1 cellular context compared by ENCODE assay signal in genomic region chr2:46349115-46349547, GRCh38.
TF ChIP-seq lines count a peak whose summit lies in the region.

No MANE protein-coding gene starts in this region.

TF ChIP-seq in HepG2, 621 proteins besides CTCF, POLR2A, EP300 and RAD21 (continued from another document and continues in another):
- TF ChIP-seq BATF2 (CRISPR knock-in tag; IDR thresholded peaks at IDR 0.05), result no peak
- TF ChIP-seq NFE2L2 (IDR thresholded peaks at IDR 0.05; ENCODE audit: low read length), result no peak
- TF ChIP-seq U2AF2 (IDR thresholded peaks at IDR 0.05; ENCODE audit: low read depth, low read length), result no peak
- no peak for TF ChIP-seq ZNF598 (CRISPR knock-in tag; IDR thresholded peaks at IDR 0.05; ENCODE audit: borderline replicate concordance)
- no peak for TF ChIP-seq EZH2 (conservative IDR thresholded peaks at IDR 0.05; ENCODE audit: low read depth, low read length)
- no peak for TF ChIP-seq WIZ (CRISPR knock-in tag; IDR thresholded peaks at IDR 0.05)
- TF ChIP-seq ZNF337 (CRISPR knock-in tag; IDR thresholded peaks at IDR 0.05; ENCODE audit: borderline replicate concordance, low read depth), result no peak
- TF ChIP-seq NFIB (CRISPR knock-in tag; IDR thresholded peaks at IDR 0.05; ENCODE audit: borderline replicate concordance), result no peak
- TF ChIP-seq ZNF792 (CRISPR knock-in tag; IDR thresholded peaks at IDR 0.05), result no peak
- TF ChIP-seq ZNF687 (CRISPR knock-in tag; IDR thresholded peaks at IDR 0.05), result peak; percentile 92
- TF ChIP-seq CREB3 (CRISPR knock-in tag; IDR thresholded peaks at IDR 0.05), result no peak
- TF ChIP-seq ZNF460 (CRISPR knock-in tag; IDR thresholded peaks at IDR 0.05; ENCODE audit: borderline replicate concordance), result no peak
- TF ChIP-seq RARG (CRISPR knock-in tag; IDR thresholded peaks at IDR 0.05; ENCODE audit: low read depth), result no peak
- no peak for TF ChIP-seq ZFP1 (CRISPR knock-in tag; IDR thresholded peaks at IDR 0.05)
- no peak for TF ChIP-seq ZBTB10 (CRISPR knock-in tag; IDR thresholded peaks at IDR 0.05; ENCODE audit: borderline replicate concordance)
- peak; percentile 60; the same call in 1 of the 2 replicates for TF ChIP-seq PPARG (CRISPR knock-in tag; conservative IDR thresholded peaks at IDR 0.05)
- no peak for TF ChIP-seq ZNF224 (CRISPR knock-in tag; IDR thresholded peaks at IDR 0.05)
- TF ChIP-seq RAD51 (IDR thresholded peaks at IDR 0.05; ENCODE audit: borderline replicate concordance), result no peak
- TF ChIP-seq SNAPC5 (CRISPR knock-in tag; IDR thresholded peaks at IDR 0.05; ENCODE audit: borderline replicate concordance), result no peak
- TF ChIP-seq AHDC1 (CRISPR knock-in tag; IDR thresholded peaks at IDR 0.05; ENCODE audit: borderline replicate concordance), result no peak
- TF ChIP-seq TEAD2 (CRISPR knock-in tag; IDR thresholded peaks at IDR 0.05), result no peak
- 0 out of 2 replicates have a peak, but pooled peaks have one; percentile 38 for TF ChIP-seq ZNF280D (CRISPR knock-in tag; IDR thresholded peaks at IDR 0.05)
- no peak for TF ChIP-seq ZBTB42 (CRISPR knock-in tag; IDR thresholded peaks at IDR 0.05)
- no peak for TF ChIP-seq ZBTB46 (CRISPR knock-in tag; IDR thresholded peaks at IDR 0.05; ENCODE audit: borderline replicate concordance)
- no peak for TF ChIP-seq ZNF253 (CRISPR knock-in tag; IDR thresholded peaks at IDR 0.05; ENCODE audit: borderline replicate concordance)
- no peak for TF ChIP-seq ZFP36L1 (CRISPR knock-in tag; IDR thresholded peaks at IDR 0.05)
- TF ChIP-seq ATAD3A (CRISPR knock-in tag; IDR thresholded peaks at IDR 0.05), result no peak
- no peak for TF ChIP-seq ZNF142 (CRISPR knock-in tag; IDR thresholded peaks at IDR 0.05)
- peak; percentile 79; the same call in 1 of the 2 replicates for TF ChIP-seq MTA1 (CRISPR knock-in tag; IDR thresholded peaks at IDR 0.05; ENCODE audit: borderline replicate concordance)
- TF ChIP-seq SMARCE1 (IDR thresholded peaks at IDR 0.05; ENCODE audit: borderline replicate concordance), result no peak
